ENCODE assay signal across 8 cellular contexts in genomic region chr1:80217377-80217986, GRCh38.
DNase-seq lines count a peak whose midpoint lies in the region; ATAC-seq and TF ChIP-seq lines count a peak whose summit lies in the region.

No MANE protein-coding gene starts in this region.

- H3K9me3 ChIP-seq in liver (ENCODE audit: control insufficient read depth in 4 of 4, low read length in 3 of 4): no peaks in the 10 kb centered on the region

- CTCF ChIA-PET in T-cell (lab: Charles Lee): no interaction called here

- H3K4me3 Mint-ChIP-seq in brain: no peak overlapping the region
- no peak overlapping the region for H3K4me3 Mint-ChIP-seq in T-cell

- no peaks in the 10 kb centered on the region for H3K36me3 ChIP-seq in liver (ENCODE audit: control insufficient read depth in 4 of 4, insufficient read depth in 3 of 4, low read depth in 1 of 4, low read length in 3 of 4)

- TF ChIP-seq CTCF in brain (conservative IDR thresholded peaks at IDR 0.05) (peak in 1 of 2 experiments; percentile 59), liver (IDR thresholded peaks at IDR 0.05; ENCODE audit: low read depth, low read length, missing input control) (peak; percentile 63)

- H3K27me3 ChIP-seq in liver (ENCODE audit: control insufficient read depth in 4 of 4, insufficient read depth in 4 of 4, low read length in 3 of 4): no peaks in the 10 kb centered on the region

- H3K27ac Mint-ChIP-seq in brain (peak overlapping the region in 3 of 5 experiments; percentile 19 to 51 (median 46)), T-cell (no peak overlapping the region)

- H3K36me3 Mint-ChIP-seq in brain (no peaks in the 10 kb centered on the region), T-cell (no peaks in the 10 kb centered on the region)

- TF ChIP-seq RAD21 in liver (IDR thresholded peaks at IDR 0.05): peak; percentile 87 to 91

- no peak for ATAC-seq in T-cell (replicated peaks in 1 of 4)

- no peak overlapping the region for H3K4me3 ChIP-seq in liver (ENCODE audit: low read depth in 1 of 3, low read length in 3 of 3)

- POLR2A ChIA-PET in T-cell (lab: Charles Lee): no interaction called here

- H3K9me3 Mint-ChIP-seq in brain: no peaks in the 10 kb centered on the region
- peaks cover 4 to 17% (median 6%) of the 10 kb centered on the region in 3 donors for H3K9me3 Mint-ChIP-seq in T-cell

- H3K4me1 Mint-ChIP-seq in brain (peaks cover 12% of the 10 kb centered on the region), T-cell (no peaks in the 10 kb centered on the region)

- H3K27me3 Mint-ChIP-seq in brain (no peaks in the 10 kb centered on the region), T-cell (no peaks in the 10 kb centered on the region)

- DNase-seq in G401 (ENCODE audit: low spot score) (peak; percentile 20), NCI-H1694 (lab: John Stamatoyannopoulos, UW) (peak; percentile 74), posterior vena cava (ENCODE audit: low spot score) (no peak), NCI-H345 (lab: John Stamatoyannopoulos, UW) (no peak), T-cell (no peak)
- no peak for DNase-seq in stimulated activated CD4-positive, alpha-beta T cell treated with anti-CD3 and anti-CD28 coated beads, Interleukin-12 subunit alpha, Interleukin-12 subunit beta, amount 100 ng/mL, for 4 hours

- WGBS in liver: 12% methylated on average over 4 of the region's 4 CpGs

- no peak overlapping the region for H3K27ac ChIP-seq in liver (ENCODE audit: low read depth in 1 of 2, low read length in 2 of 2)

- in situ Hi-C loops in G401 (cut with HindIII; ENCODE audit: low sequenced_read_pairs): no loop called here

- intact Hi-C loops in posterior vena cava (cut with DNase I): no loop called here

- H3K4me1 ChIP-seq in liver (ENCODE audit: control insufficient read depth in 4 of 4, insufficient read depth in 4 of 4, low read length in 3 of 4): peaks cover 0 to 7% (median 3%) of the 10 kb centered on the region in 4 donors

- H3K9ac ChIP-seq in liver (ENCODE audit: low read depth in 1 of 2, low read length in 2 of 2): no peak overlapping the region

TF ChIP-seq in liver, 16 proteins besides CTCF, POLR2A, EP300 and RAD21:
- TF ChIP-seq ZBTB33 (IDR thresholded peaks at IDR 0.05) (no peak), EGR1 (IDR thresholded peaks at IDR 0.05; ENCODE audit: low read depth in 2 of 2) (no peak), HNF4G (IDR thresholded peaks at IDR 0.05) (peak; percentile 81), RXRA (IDR thresholded peaks at IDR 0.05) (peak; percentile 12 to 41), HNF4A (conservative IDR thresholded peaks at IDR 0.05) (peak; percentile 74 to 96), MAX (IDR thresholded peaks at IDR 0.05) (no peak), REST (IDR thresholded peaks at IDR 0.05) (no peak), GABPA (IDR thresholded peaks at IDR 0.05 in 1 of 2, conservative IDR thresholded peaks at IDR 0.05 in 1 of 2) (no peak), TAF1 (conservative IDR thresholded peaks at IDR 0.05) (no peak), YY1 (IDR thresholded peaks at IDR 0.05) (peak; percentile 58), FOXA1 (IDR thresholded peaks at IDR 0.05) (no peak), ATF3 (IDR thresholded peaks at IDR 0.05) (no peak), SP1 (IDR thresholded peaks at IDR 0.05) (peak; percentile 46), JUND (IDR thresholded peaks at IDR 0.05) (no peak), FOXA2 (IDR thresholded peaks at IDR 0.05) (no peak), NR2F2 (IDR thresholded peaks at IDR 0.05) (no peak)

Comparison
In these comparisons a context has a peak if more than half of its experiments do, and no peak if none do; other contexts are left out.
1. DNase-seq: peak in G401 (single experiment) and NCI-H1694 (single experiment); none in stimulated activated CD4-positive, alpha-beta T cell treated with anti-CD3 and anti-CD28 coated beads, Interleukin-12 subunit alpha, Interleukin-12 subunit beta, amount 100 ng/mL, for 4 hours (single experiment), posterior vena cava (single experiment), NCI-H345 (single experiment) and T-cell (0 of 34).
2. H3K27ac Mint-ChIP-seq: peak in brain (3 of 5); none in T-cell (0 of 2).